ENCODE assay signal across 2 cellular contexts in the genomic region with DNA sequence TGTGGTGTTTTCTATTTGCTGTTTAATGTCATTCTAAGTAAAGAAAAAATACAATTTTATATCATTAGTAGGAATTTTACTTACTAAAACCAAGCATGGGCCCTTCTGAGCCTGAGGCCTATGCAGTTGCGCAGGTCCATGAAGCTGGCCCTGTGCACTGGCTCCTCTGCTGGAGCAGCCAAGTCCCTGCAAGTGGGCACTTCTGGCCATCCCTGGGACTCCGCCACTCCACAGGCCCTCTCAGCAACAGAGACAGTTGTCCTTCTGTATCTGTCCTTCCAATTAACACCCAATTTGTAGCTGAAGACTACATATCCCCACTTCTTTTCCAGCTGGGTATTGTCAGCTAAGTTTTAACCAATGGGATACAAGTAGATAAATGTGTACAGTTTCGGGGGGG.
TF ChIP-seq lines count a peak whose summit lies in the region.

No MANE protein-coding gene starts in this region.

TF ChIP-seq in HEK293T, 16 proteins besides CTCF, POLR2A, EP300 and RAD21 (continued from another document):
- TF ChIP-seq, protein P1, sequence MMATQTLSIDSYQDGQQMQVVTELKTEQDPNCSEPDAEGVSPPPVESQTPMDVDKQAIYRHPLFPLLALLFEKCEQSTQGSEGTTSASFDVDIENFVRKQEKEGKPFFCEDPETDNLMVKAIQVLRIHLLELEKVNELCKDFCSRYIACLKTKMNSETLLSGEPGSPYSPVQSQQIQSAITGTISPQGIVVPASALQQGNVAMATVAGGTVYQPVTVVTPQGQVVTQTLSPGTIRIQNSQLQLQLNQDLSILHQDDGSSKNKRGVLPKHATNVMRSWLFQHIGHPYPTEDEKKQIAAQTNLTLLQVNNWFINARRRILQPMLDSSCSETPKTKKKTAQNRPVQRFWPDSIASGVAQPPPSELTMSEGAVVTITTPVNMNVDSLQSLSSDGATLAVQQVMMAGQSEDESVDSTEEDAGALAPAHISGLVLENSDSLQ (IDR thresholded peaks at IDR 0.05): no peak
- no peak for TF ChIP-seq FOXA1 (IDR thresholded peaks at IDR 0.05)
- no peak for TF ChIP-seq FOXM1 (IDR thresholded peaks at IDR 0.05; ENCODE audit: borderline replicate concordance)
- no peak for TF ChIP-seq SUZ12 (IDR thresholded peaks at IDR 0.05)
- TF ChIP-seq LEF1 (IDR thresholded peaks at IDR 0.05; ENCODE audit: borderline replicate concordance): no peak
- TF ChIP-seq L3MBTL2 (conservative IDR thresholded peaks at IDR 0.05): no peak
- TF ChIP-seq TARDBP (IDR thresholded peaks at IDR 0.05): no peak

TF ChIP-seq in K562, 482 proteins besides CTCF, POLR2A, EP300 and RAD21 (continued from another document):
- TF ChIP-seq, protein P2, sequence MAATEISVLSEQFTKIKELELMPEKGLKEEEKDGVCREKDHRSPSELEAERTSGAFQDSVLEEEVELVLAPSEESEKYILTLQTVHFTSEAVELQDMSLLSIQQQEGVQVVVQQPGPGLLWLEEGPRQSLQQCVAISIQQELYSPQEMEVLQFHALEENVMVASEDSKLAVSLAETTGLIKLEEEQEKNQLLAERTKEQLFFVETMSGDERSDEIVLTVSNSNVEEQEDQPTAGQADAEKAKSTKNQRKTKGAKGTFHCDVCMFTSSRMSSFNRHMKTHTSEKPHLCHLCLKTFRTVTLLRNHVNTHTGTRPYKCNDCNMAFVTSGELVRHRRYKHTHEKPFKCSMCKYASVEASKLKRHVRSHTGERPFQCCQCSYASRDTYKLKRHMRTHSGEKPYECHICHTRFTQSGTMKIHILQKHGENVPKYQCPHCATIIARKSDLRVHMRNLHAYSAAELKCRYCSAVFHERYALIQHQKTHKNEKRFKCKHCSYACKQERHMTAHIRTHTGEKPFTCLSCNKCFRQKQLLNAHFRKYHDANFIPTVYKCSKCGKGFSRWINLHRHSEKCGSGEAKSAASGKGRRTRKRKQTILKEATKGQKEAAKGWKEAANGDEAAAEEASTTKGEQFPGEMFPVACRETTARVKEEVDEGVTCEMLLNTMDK (IDR thresholded peaks at IDR 0.05; ENCODE audit: borderline replicate concordance, insufficient read depth, low read depth, low read length, poor library complexity, severe bottlenecking): no peak
- TF ChIP-seq, protein P3, sequence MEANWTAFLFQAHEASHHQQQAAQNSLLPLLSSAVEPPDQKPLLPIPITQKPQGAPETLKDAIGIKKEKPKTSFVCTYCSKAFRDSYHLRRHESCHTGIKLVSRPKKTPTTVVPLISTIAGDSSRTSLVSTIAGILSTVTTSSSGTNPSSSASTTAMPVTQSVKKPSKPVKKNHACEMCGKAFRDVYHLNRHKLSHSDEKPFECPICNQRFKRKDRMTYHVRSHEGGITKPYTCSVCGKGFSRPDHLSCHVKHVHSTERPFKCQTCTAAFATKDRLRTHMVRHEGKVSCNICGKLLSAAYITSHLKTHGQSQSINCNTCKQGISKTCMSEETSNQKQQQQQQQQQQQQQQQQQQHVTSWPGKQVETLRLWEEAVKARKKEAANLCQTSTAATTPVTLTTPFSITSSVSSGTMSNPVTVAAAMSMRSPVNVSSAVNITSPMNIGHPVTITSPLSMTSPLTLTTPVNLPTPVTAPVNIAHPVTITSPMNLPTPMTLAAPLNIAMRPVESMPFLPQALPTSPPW (CRISPR knock-in tag; IDR thresholded peaks at IDR 0.05): no peak
- TF ChIP-seq ZFP36 (IDR thresholded peaks at IDR 0.05; ENCODE audit: low read depth, low read length, partially characterized antibody) (no peak), ZNF253 (CRISPR knock-in tag; conservative IDR thresholded peaks at IDR 0.05) (no peak), SIRT6 (IDR thresholded peaks at IDR 0.05; ENCODE audit: low read depth, low read length) (no peak), SNIP1 (IDR thresholded peaks at IDR 0.05; ENCODE audit: low read depth) (no peak), SRSF3 (IDR thresholded peaks at IDR 0.05; ENCODE audit: insufficient read depth, low read length) (no peak), ZEB2 (IDR thresholded peaks at IDR 0.05) (no peak), ZNF699 (CRISPR knock-in tag; IDR thresholded peaks at IDR 0.05; ENCODE audit: insufficient replicate concordance) (no peak), E2F3 (CRISPR knock-in tag; IDR thresholded peaks at IDR 0.05) (no peak), YY1 (IDR thresholded peaks at IDR 0.05; ENCODE audit: borderline replicate concordance in 1 of 3, control insufficient read depth in 1 of 3, extremely low read depth in 1 of 3, insufficient read depth in 3 of 3, insufficient read length in 1 of 3, insufficient replicate concordance in 2 of 3, low read depth in 1 of 3, low read length in 2 of 3) (no peak), KLF6 (CRISPR knock-in tag; IDR thresholded peaks at IDR 0.05; ENCODE audit: borderline replicate concordance) (no peak), ZNF766 (CRISPR knock-in tag; conservative IDR thresholded peaks at IDR 0.05) (no peak), ZBTB7A (IDR thresholded peaks at IDR 0.05; ENCODE audit: borderline replicate concordance, control insufficient read depth, low read depth, low read length) (no peak)
- TF ChIP-seq, protein P4, sequence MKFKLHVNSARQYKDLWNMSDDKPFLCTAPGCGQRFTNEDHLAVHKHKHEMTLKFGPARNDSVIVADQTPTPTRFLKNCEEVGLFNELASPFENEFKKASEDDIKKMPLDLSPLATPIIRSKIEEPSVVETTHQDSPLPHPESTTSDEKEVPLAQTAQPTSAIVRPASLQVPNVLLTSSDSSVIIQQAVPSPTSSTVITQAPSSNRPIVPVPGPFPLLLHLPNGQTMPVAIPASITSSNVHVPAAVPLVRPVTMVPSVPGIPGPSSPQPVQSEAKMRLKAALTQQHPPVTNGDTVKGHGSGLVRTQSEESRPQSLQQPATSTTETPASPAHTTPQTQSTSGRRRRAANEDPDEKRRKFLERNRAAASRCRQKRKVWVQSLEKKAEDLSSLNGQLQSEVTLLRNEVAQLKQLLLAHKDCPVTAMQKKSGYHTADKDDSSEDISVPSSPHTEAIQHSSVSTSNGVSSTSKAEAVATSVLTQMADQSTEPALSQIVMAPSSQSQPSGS (CRISPR knock-in tag; IDR thresholded peaks at IDR 0.05): no peak
- TF ChIP-seq, protein P5, sequence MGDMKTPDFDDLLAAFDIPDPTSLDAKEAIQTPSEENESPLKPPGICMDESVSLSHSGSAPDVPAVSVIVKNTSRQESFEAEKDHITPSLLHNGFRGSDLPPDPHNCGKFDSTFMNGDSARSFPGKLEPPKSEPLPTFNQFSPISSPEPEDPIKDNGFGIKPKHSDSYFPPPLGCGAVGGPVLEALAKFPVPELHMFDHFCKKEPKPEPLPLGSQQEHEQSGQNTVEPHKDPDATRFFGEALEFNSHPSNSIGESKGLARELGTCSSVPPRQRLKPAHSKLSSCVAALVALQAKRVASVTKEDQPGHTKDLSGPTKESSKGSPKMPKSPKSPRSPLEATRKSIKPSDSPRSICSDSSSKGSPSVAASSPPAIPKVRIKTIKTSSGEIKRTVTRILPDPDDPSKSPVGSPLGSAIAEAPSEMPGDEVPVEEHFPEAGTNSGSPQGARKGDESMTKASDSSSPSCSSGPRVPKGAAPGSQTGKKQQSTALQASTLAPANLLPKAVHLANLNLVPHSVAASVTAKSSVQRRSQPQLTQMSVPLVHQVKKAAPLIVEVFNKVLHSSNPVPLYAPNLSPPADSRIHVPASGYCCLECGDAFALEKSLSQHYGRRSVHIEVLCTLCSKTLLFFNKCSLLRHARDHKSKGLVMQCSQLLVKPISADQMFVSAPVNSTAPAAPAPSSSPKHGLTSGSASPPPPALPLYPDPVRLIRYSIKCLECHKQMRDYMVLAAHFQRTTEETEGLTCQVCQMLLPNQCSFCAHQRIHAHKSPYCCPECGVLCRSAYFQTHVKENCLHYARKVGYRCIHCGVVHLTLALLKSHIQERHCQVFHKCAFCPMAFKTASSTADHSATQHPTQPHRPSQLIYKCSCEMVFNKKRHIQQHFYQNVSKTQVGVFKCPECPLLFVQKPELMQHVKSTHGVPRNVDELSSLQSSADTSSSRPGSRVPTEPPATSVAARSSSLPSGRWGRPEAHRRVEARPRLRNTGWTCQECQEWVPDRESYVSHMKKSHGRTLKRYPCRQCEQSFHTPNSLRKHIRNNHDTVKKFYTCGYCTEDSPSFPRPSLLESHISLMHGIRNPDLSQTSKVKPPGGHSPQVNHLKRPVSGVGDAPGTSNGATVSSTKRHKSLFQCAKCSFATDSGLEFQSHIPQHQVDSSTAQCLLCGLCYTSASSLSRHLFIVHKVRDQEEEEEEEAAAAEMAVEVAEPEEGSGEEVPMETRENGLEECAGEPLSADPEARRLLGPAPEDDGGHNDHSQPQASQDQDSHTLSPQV (IDR thresholded peaks at IDR 0.05): no peak
